24 cellular contexts compared by ENCODE assay signal in genomic region chr3:124752051-124752450, GRCh38.
"Had no signal": no experiment of that assay in that cellular context is flagged by ENCODE, and none has a peak within 500 bp of the region (broad histone marks: within the 10 kb centered on the region; RNA-seq: fewer than 3 reads in every experiment).

No MANE protein-coding gene starts in this region.

- FAIRE-seq: frontal cortex, islet of Langerhans had no signal

- H3K9ac ChIP-seq: parathyroid adenoma had no signal

- DNase-seq: effector CD4-positive, alpha-beta T cell; heart left ventricle; hippocampal formation; mammary epithelial cell; occipital lobe; psoas muscle; retina; spleen; stimulated activated CD4-positive, alpha-beta T cell treated with anti-CD3 and anti-CD28 coated beads, Interleukin-15, amount 100 ng/mL, for 24 hours; stimulated activated CD4-positive, alpha-beta T cell treated with anti-CD3 and anti-CD28 coated beads, Interleukin-1b, Interleukin-23, amount 100 ng/mL, for 48 hours; stimulated activated CD4-positive, alpha-beta T cell treated with anti-CD3 and anti-CD28 coated beads, Interleukin-4, amount 100 ng/mL, for 24 hours; stimulated activated naive B cell treated with anti-CD40 and anti-IgM and Interleukin-4, amounts not matched to agents 10 μg/mL and 1 μg/mL and 100 μg/mL, for 72 hours; stimulated activated naive CD8-positive, alpha-beta T cell treated with anti-CD3 and anti-CD28 coated beads, Interleukin-15, amount 100 ng/mL, for 72 hours; testis; upper lobe of left lung; uterus had no signal

- H3K36me3 ChIP-seq: uterus had no signal

- H3K79me2 ChIP-seq: parathyroid adenoma had no signal

- H3K9me3 Mint-ChIP-seq: mesothelial cell of epicardium; natural killer cell treated with Interleukin-12 subunit alpha and Interleukin-12 subunit beta and Interleukin-15 and Interleukin-18, amount 100 ng/mL, for 72 hours; stimulated activated naive B cell treated with anti-CD40 and anti-IgM and Interleukin-4, amounts not matched to agents 10 μg/mL and 1 μg/mL and 100 μg/mL, for 72 hours; stimulated activated naive CD8-positive, alpha-beta T cell treated with anti-CD3 and anti-CD28 coated beads, Interleukin-15, amount 100 ng/mL, for 72 hours had no signal

- H3K4me3 Mint-ChIP-seq: mesothelial cell of epicardium; natural killer cell treated with Interleukin-12 subunit alpha and Interleukin-12 subunit beta and Interleukin-15 and Interleukin-18, amount 100 ng/mL, for 72 hours; stimulated activated naive B cell treated with anti-CD40 and anti-IgM and Interleukin-4, amounts not matched to agents 10 μg/mL and 1 μg/mL and 100 μg/mL, for 72 hours; stimulated activated naive CD8-positive, alpha-beta T cell treated with anti-CD3 and anti-CD28 coated beads, Interleukin-15, amount 100 ng/mL, for 72 hours had no signal

- H3K4me1 ChIP-seq: heart left ventricle, parathyroid adenoma, psoas muscle, spleen, testis, upper lobe of left lung, uterus had no signal

- ATAC-seq: heart left ventricle; left lobe of liver; natural killer cell treated with Interleukin-12 subunit alpha and Interleukin-12 subunit beta and Interleukin-15 and Interleukin-18, amount 100 ng/mL, for 72 hours; psoas muscle; sciatic nerve; stimulated activated naive B cell treated with anti-CD40 and anti-IgM and Interleukin-4, amounts not matched to agents 10 μg/mL and 1 μg/mL and 100 μg/mL, for 72 hours; stimulated activated naive CD8-positive, alpha-beta T cell treated with anti-CD3 and anti-CD28 coated beads, Interleukin-15, amount 100 ng/mL, for 72 hours had no signal

- H3K36me3 Mint-ChIP-seq: natural killer cell treated with Interleukin-12 subunit alpha and Interleukin-12 subunit beta and Interleukin-15 and Interleukin-18, amount 100 ng/mL, for 72 hours had no signal

- H3K4me3 ChIP-seq: coronary artery, heart left ventricle, psoas muscle, spleen, testis, upper lobe of left lung, uterus had no signal

- H3K27ac ChIP-seq: coronary artery, heart left ventricle, parathyroid adenoma, psoas muscle, spleen, testis, upper lobe of left lung, uterus had no signal

- H3K27me3 ChIP-seq: heart left ventricle, spleen, testis, upper lobe of left lung, uterus had no signal

- H3K4me1 Mint-ChIP-seq: mesothelial cell of epicardium; stimulated activated naive B cell treated with anti-CD40 and anti-IgM and Interleukin-4, amounts not matched to agents 10 μg/mL and 1 μg/mL and 100 μg/mL, for 72 hours; stimulated activated naive CD8-positive, alpha-beta T cell treated with anti-CD3 and anti-CD28 coated beads, Interleukin-15, amount 100 ng/mL, for 72 hours had no signal

- H2AFZ ChIP-seq: parathyroid adenoma had no signal

- H3K9me3 ChIP-seq: heart left ventricle, psoas muscle, spleen, testis, upper lobe of left lung, uterus had no signal

- H3K27ac Mint-ChIP-seq: mesothelial cell of epicardium; natural killer cell treated with Interleukin-12 subunit alpha and Interleukin-12 subunit beta and Interleukin-15 and Interleukin-18, amount 100 ng/mL, for 72 hours; stimulated activated naive B cell treated with anti-CD40 and anti-IgM and Interleukin-4, amounts not matched to agents 10 μg/mL and 1 μg/mL and 100 μg/mL, for 72 hours; stimulated activated naive CD8-positive, alpha-beta T cell treated with anti-CD3 and anti-CD28 coated beads, Interleukin-15, amount 100 ng/mL, for 72 hours had no signal
